ENCODE assay signal across 19 cellular contexts in the genomic region with DNA sequence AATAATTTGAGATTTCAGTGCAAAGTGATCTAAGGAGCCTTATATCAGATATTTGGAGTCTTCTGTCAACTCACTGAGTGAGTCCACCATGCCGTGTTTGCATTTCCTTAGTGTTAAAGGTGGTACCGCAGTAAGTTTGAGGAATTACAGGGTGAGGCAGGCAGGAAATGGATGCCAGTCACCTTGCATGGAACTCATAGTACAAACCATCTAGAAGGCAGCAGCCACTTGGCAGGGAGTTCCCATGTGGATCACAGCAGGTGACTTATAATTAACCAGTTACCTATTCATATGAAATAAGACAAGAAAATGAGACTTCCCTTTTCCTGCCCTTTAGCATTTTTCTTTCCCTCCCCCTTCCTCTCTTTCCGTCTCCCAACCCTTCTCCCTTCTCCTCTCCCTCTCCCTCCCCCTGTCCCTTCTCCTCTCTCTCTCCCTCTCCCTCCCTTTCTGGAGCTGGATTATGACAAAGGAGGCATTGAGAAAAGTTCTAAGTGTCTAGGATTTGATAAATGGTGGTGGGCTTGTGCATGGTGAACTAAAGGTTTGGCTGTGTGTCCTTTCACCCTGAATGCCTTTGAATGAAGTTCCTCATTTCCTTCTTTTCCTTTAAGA.
DNase-seq lines count a peak whose midpoint lies in the region; ATAC-seq and TF ChIP-seq lines count a peak whose summit lies in the region.
"Had no signal": no experiment of that assay in that cellular context is flagged by ENCODE, and none has a peak within 500 bp of the region (broad histone marks: within the 10 kb centered on the region; RNA-seq: fewer than 3 reads in every experiment).

No MANE protein-coding gene starts in this region.

- no peaks in the 10 kb centered on the region for H3K9me3 ChIP-seq in colonic mucosa
- H3K9me3 ChIP-seq in aorta (ENCODE audit: control insufficient read depth, low read length) = no peaks in the 10 kb centered on the region
- H3K9me3 ChIP-seq: SJSA1 had no signal

- no peaks in the 10 kb centered on the region for H3F3A ChIP-seq in GM23338 (replicated peaks; ENCODE audit: low read depth)

- peaks cover 14% of the 10 kb centered on the region; the same call in 1 of the 2 replicates for H3K79me2 ChIP-seq in GM23338 (replicated peaks; ENCODE audit: insufficient read depth)

- H3K4me3 Mint-ChIP-seq in GM23338 = no peak overlapping the region
- peak overlapping the region; percentile 38 for H3K4me3 Mint-ChIP-seq in neural crest cell
- H3K4me3 Mint-ChIP-seq: CD8-positive, alpha-beta memory T cell had no signal

- 86 to 91% methylated on average over 3 of the region's 3 CpGs for WGBS in aorta, 2 donors

- H2AFZ ChIP-seq in GM23338 = no peak overlapping the region
- H2AFZ ChIP-seq: GM23248 had no signal

- H3K4me1 Mint-ChIP-seq in GM23338 = peaks cover 48% of the 10 kb centered on the region
- H3K4me1 Mint-ChIP-seq in neural crest cell = peaks cover 90% of the 10 kb centered on the region

- TF ChIP-seq CTCF in GM23338 (conservative IDR thresholded peaks at IDR 0.05; ENCODE audit: low read depth in 2 of 2) (no peak; a peak in 1 of 4 replicates), colonic mucosa (IDR thresholded peaks at IDR 0.05) (no peak), neural crest cell (conservative IDR thresholded peaks at IDR 0.05) (no peak)

- H3K27ac Mint-ChIP-seq in GM23338 = no peak overlapping the region
- H3K27ac Mint-ChIP-seq in neural crest cell (ENCODE audit: unreplicated experiment) = peak overlapping the region; percentile 81

- H3K9me3 Mint-ChIP-seq in GM23338 (no peaks in the 10 kb centered on the region), neural crest cell (peaks cover 2% of the 10 kb centered on the region)
- H3K9me3 Mint-ChIP-seq: CD8-positive, alpha-beta memory T cell had no signal

- no peak overlapping the region for H3K9ac ChIP-seq in colonic mucosa (ENCODE audit: low read depth in 2 of 2, low read length in 2 of 2)
- H3K9ac ChIP-seq: GM23248 had no signal

- H3K27me3 ChIP-seq in GM23338 (ENCODE audit: insufficient read depth) (no peaks in the 10 kb centered on the region), colonic mucosa (no peaks in the 10 kb centered on the region), aorta (ENCODE audit: control insufficient read depth in 1 of 2, insufficient read depth in 2 of 2, low read length in 1 of 2) (no peaks in the 10 kb centered on the region)
- H3K27me3 ChIP-seq: SJSA1 had no signal

- intact Hi-C loops in colonic mucosa (cut with DNase I) = no loop called here
- intact Hi-C loops in aorta (cut with DNase I) = no loop called here

- no peaks in the 10 kb centered on the region for H3K9me2 ChIP-seq in GM23338 (ENCODE audit: insufficient read depth)

- H3K27ac ChIP-seq in GM23338 (ENCODE audit: low read depth) = no peak overlapping the region
- no peak overlapping the region for H3K27ac ChIP-seq in colonic mucosa
- H3K27ac ChIP-seq in aorta (ENCODE audit: low read depth in 1 of 2, low read length in 2 of 2) = no peak overlapping the region
- H3K27ac ChIP-seq: GM23248, SJSA1 had no signal

- H3K27me3 Mint-ChIP-seq in GM23338 (ENCODE audit: insufficient read depth, low read depth, poor library complexity) (peaks cover 3% of the 10 kb centered on the region), neural crest cell (ENCODE audit: low read depth) (no peaks in the 10 kb centered on the region)
- H3K27me3 Mint-ChIP-seq: CD8-positive, alpha-beta memory T cell had no signal

- no peak overlapping the region for H3K4me3 ChIP-seq in GM23338
- H3K4me3 ChIP-seq in colonic mucosa = no peak overlapping the region
- no peak overlapping the region for H3K4me3 ChIP-seq in aorta (ENCODE audit: low read length in 2 of 2)
- H3K4me3 ChIP-seq: GM23248, SJSA1 had no signal

- H3K36me3 ChIP-seq in GM23338 (ENCODE audit: insufficient read depth) (no peaks in the 10 kb centered on the region), colonic mucosa (no peaks in the 10 kb centered on the region), aorta (ENCODE audit: control insufficient read depth in 1 of 2, insufficient read depth in 2 of 2, low read length in 1 of 2) (peaks cover 0 to under 1% of the 10 kb centered on the region in 2 donors)

- DNase-seq in GM23338 (ENCODE audit: low spot score) = peak; percentile 25
- DNase-seq in NCI-H69 (lab: John Stamatoyannopoulos, UW) = peak; percentile 96
- DNase-seq in colonic mucosa = peak; percentile 41
- DNase-seq in neural crest cell (ENCODE audit: low read depth, low spot score) = no peak
- DNase-seq in midbrain (lab: John Stamatoyannopoulos, UW) = no peak
- DNase-seq in DMS 273 treated with DMSO at 0.1 percent for 48 hours (lab: John Stamatoyannopoulos, UW) = no peak
- DNase-seq in aorta = no peak
- DNase-seq: ACHN; CD8-positive, alpha-beta memory T cell; DND-41; GM23248; NCI-H1105 treated with DMSO at 0.1 percent for 48 hours; NCI-H187; NCI-H2107; NCI-H226; NCI-H524 had no signal

- H3K4me1 ChIP-seq in GM23338 (ENCODE audit: insufficient read depth) = peaks cover 36% of the 10 kb centered on the region
- no peaks in the 10 kb centered on the region for H3K4me1 ChIP-seq in colonic mucosa
- H3K4me1 ChIP-seq in aorta (ENCODE audit: control insufficient read depth in 1 of 2, insufficient read depth in 2 of 2, low read length in 2 of 2) = no peaks in the 10 kb centered on the region

- peaks cover 29% of the 10 kb centered on the region for H4K20me1 ChIP-seq in GM23338 (replicated peaks; ENCODE audit: insufficient read depth)

- H3K4me2 ChIP-seq in GM23338 = peak overlapping the region; percentile 21; the same call in 1 of the 2 replicates

- peaks cover 4% of the 10 kb centered on the region; the same call in 2 of the 3 replicates for H3K36me3 Mint-ChIP-seq in GM23338 (ENCODE audit: low read depth)
- H3K36me3 Mint-ChIP-seq in neural crest cell (ENCODE audit: low read depth) = peaks cover 17% of the 10 kb centered on the region

- ATAC-seq in GM23338 = no peak; the same call in 2 of the 3 replicates
- no peak for ATAC-seq in aorta (ENCODE audit: low FRiP score)
- ATAC-seq: HCT116, Panc1 had no signal

TF ChIP-seq in GM23338, 12 proteins besides CTCF, POLR2A, EP300 and RAD21:
- TF ChIP-seq CREB1 (CRISPR knock-in tag; IDR thresholded peaks at IDR 0.05; ENCODE audit: low read depth) (no peak), EZH2phosphoT487 (IDR thresholded peaks at IDR 0.05; ENCODE audit: unreplicated experiment) (no peak), STAT1 (IDR thresholded peaks at IDR 0.05; ENCODE audit: unreplicated experiment) (no peak)
- TF ChIP-seq, protein P1, sequence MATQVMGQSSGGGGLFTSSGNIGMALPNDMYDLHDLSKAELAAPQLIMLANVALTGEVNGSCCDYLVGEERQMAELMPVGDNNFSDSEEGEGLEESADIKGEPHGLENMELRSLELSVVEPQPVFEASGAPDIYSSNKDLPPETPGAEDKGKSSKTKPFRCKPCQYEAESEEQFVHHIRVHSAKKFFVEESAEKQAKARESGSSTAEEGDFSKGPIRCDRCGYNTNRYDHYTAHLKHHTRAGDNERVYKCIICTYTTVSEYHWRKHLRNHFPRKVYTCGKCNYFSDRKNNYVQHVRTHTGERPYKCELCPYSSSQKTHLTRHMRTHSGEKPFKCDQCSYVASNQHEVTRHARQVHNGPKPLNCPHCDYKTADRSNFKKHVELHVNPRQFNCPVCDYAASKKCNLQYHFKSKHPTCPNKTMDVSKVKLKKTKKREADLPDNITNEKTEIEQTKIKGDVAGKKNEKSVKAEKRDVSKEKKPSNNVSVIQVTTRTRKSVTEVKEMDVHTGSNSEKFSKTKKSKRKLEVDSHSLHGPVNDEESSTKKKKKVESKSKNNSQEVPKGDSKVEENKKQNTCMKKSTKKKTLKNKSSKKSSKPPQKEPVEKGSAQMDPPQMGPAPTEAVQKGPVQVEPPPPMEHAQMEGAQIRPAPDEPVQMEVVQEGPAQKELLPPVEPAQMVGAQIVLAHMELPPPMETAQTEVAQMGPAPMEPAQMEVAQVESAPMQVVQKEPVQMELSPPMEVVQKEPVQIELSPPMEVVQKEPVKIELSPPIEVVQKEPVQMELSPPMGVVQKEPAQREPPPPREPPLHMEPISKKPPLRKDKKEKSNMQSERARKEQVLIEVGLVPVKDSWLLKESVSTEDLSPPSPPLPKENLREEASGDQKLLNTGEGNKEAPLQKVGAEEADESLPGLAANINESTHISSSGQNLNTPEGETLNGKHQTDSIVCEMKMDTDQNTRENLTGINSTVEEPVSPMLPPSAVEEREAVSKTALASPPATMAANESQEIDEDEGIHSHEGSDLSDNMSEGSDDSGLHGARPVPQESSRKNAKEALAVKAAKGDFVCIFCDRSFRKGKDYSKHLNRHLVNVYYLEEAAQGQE (IDR thresholded peaks at IDR 0.05; ENCODE audit: unreplicated experiment) = no peak

Comparison
In these comparisons a context has a peak if more than half of its experiments do, and no peak if none do; other contexts are left out.
1. DNase-seq: peak in GM23338 (single experiment), NCI-H69 (single experiment) and colonic mucosa (single experiment); none in neural crest cell (single experiment), midbrain (single experiment), DMS 273 treated with DMSO at 0.1 percent for 48 hours (single experiment) and aorta (0 of 2).